ENCODE assay signal across 31 cellular contexts in the genomic region with DNA sequence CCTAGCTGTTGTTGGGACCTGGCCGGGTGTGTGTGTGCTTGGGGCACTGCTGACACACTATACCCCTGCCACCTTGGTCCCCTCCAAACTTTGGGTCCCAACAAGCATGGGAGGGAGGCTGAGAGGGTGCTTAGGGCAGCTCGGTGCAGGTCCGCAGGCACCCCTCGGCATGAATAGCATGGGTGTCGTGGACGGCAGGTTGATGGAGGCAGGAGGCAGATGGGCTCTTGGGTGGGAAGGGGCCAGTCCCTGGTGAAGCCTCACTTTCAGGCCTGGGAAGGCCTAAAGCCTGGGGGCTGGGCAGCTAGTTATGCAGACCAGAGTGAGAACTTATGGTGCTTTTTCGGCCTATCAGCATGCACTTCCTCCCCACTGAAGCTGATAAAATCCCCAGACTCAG.
"Had no signal": no experiment of that assay in that cellular context is flagged by ENCODE, and none has a peak within 500 bp of the region (broad histone marks: within the 10 kb centered on the region; RNA-seq: fewer than 3 reads in every experiment).

No MANE protein-coding gene starts in this region.

- H3K4me3 Mint-ChIP-seq: dendritic cell treated with granulocyte-macrophage colony-stimulating factor and Interleukin-4, amounts not matched to agents 40 ng/mL and 50 ng/mL, for 4 days; immature natural killer cell; memory B cell; mesothelial cell of epicardium; natural killer cell treated with Interleukin-12 subunit alpha and Interleukin-12 subunit beta and Interleukin-15 and Interleukin-18, amount 100 ng/mL, for 72 hours; neural crest cell; stimulated activated effector memory CD8-positive, alpha-beta T cell treated with anti-CD3 and anti-CD28 coated beads, Interleukin-12 subunit alpha, Interleukin-12 subunit beta, amount 100 ng/mL, for 72 hours; type B pancreatic cell had no signal

- DNase-seq: colonic mucosa; effector CD8-positive, alpha-beta T cell; foreskin keratinocyte; hypothalamus; immature natural killer cell; islet precursor cell; left ventricle myocardium superior; naive B cell; nucleus accumbens; ovary; sigmoid colon; stimulated activated CD4-positive, alpha-beta T cell treated with anti-CD3 and anti-CD28 coated beads, Interleukin-2, amount 100 ng/mL, for 24 hours; stimulated activated CD4-positive, alpha-beta T cell treated with anti-CD3 and anti-CD28 coated beads, Interleukin-4, amount 100 ng/mL, for 24 hours; stimulated activated naive CD8-positive, alpha-beta T cell treated with anti-CD3 and anti-CD28 coated beads, Interleukin-15, Interleukin-2, amounts not matched to agents 100 U/mL and 50 U/mL, for 24 hours; substantia nigra; testis; tibial artery; uterus had no signal

- H3K27me3 ChIP-seq: colonic mucosa, esophagus muscularis mucosa, foreskin keratinocyte, gastroesophageal sphincter, ovary, sigmoid colon, testis, tibial artery, uterus had no signal

- H3K4me1 ChIP-seq: colonic mucosa, esophagus muscularis mucosa, foreskin keratinocyte, gastroesophageal sphincter, lower lobe of right lung, psoas muscle, sigmoid colon, testis, tibial artery, uterus had no signal

- H3K4me3 ChIP-seq: colonic mucosa, esophagus muscularis mucosa, gastroesophageal sphincter, lower lobe of right lung, mucosa of descending colon, ovary, psoas muscle, sigmoid colon, testis, tibial artery, uterus had no signal

- H3K36me3 Mint-ChIP-seq: immature natural killer cell; memory B cell; mesothelial cell of epicardium; naive B cell; natural killer cell treated with Interleukin-12 subunit alpha and Interleukin-12 subunit beta and Interleukin-15 and Interleukin-18, amount 100 ng/mL, for 72 hours; stimulated activated effector memory CD8-positive, alpha-beta T cell treated with anti-CD3 and anti-CD28 coated beads, Interleukin-12 subunit alpha, Interleukin-12 subunit beta, amount 100 ng/mL, for 72 hours; type B pancreatic cell had no signal

- H3K27ac ChIP-seq: colonic mucosa, esophagus muscularis mucosa, foreskin keratinocyte, gastroesophageal sphincter, lower lobe of right lung, ovary, psoas muscle, sigmoid colon, testis, tibial artery, uterus had no signal

- H3K27me3 Mint-ChIP-seq: dendritic cell treated with granulocyte-macrophage colony-stimulating factor and Interleukin-4, amounts not matched to agents 40 ng/mL and 50 ng/mL, for 4 days; memory B cell; naive B cell; natural killer cell treated with Interleukin-12 subunit alpha and Interleukin-12 subunit beta and Interleukin-15 and Interleukin-18, amount 100 ng/mL, for 72 hours had no signal

- H3K4me1 Mint-ChIP-seq: immature natural killer cell; memory B cell; mesothelial cell of epicardium; naive B cell; neural crest cell; stimulated activated effector memory CD8-positive, alpha-beta T cell treated with anti-CD3 and anti-CD28 coated beads, Interleukin-12 subunit alpha, Interleukin-12 subunit beta, amount 100 ng/mL, for 72 hours had no signal

- H3K36me3 ChIP-seq: colonic mucosa, esophagus muscularis mucosa, gastroesophageal sphincter, lower lobe of right lung, ovary, sigmoid colon, tibial artery, uterus had no signal

- H3K9me3 ChIP-seq: colonic mucosa, esophagus muscularis mucosa, gastroesophageal sphincter, lower lobe of right lung, mucosa of descending colon, ovary, psoas muscle, sigmoid colon, testis, tibial artery, uterus had no signal

- H3K9me3 Mint-ChIP-seq: dendritic cell treated with granulocyte-macrophage colony-stimulating factor and Interleukin-4, amounts not matched to agents 40 ng/mL and 50 ng/mL, for 4 days; memory B cell; mesothelial cell of epicardium; neural crest cell; type B pancreatic cell had no signal

- ATAC-seq: foreskin keratinocyte; gastroesophageal sphincter; left ventricle myocardium superior; mucosa of descending colon; natural killer cell treated with Interleukin-12 subunit alpha and Interleukin-12 subunit beta and Interleukin-15 and Interleukin-18, amount 100 ng/mL, for 72 hours; psoas muscle; right cardiac atrium had no signal

- H3K27ac Mint-ChIP-seq: dendritic cell treated with granulocyte-macrophage colony-stimulating factor and Interleukin-4, amounts not matched to agents 40 ng/mL and 50 ng/mL, for 4 days; immature natural killer cell; memory B cell; mesothelial cell of epicardium; naive B cell; natural killer cell treated with Interleukin-12 subunit alpha and Interleukin-12 subunit beta and Interleukin-15 and Interleukin-18, amount 100 ng/mL, for 72 hours; stimulated activated effector memory CD8-positive, alpha-beta T cell treated with anti-CD3 and anti-CD28 coated beads, Interleukin-12 subunit alpha, Interleukin-12 subunit beta, amount 100 ng/mL, for 72 hours; type B pancreatic cell had no signal
